1 cellular context compared by ENCODE assay signal in the genomic region with DNA sequence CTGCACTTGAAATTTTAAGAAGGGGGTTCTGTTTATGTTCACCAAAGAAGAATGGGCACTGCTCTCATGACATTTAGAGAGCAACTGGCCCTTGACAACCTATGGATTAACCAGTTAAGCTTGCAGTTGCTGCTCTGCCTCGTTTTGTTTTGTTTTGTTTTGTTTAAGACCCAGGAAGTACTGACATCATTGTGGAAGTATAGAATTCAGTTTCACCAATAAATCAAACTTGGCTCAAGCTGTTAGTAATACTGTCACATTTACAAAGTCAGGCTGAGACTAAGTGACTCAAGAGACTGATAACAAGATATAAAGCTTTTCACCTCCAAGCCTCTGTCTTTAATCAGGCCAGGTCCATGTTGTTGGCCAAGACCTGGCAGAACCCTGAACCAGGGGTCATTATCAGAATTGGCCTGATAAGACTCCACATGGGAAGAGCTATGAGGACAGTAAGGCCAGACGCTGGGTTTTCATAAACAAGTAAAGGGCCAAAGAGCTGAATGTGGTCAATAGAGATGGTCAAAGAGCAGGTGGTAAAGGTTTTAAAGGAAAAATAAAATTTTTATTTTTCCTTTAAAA.
TF ChIP-seq lines count a peak whose summit lies in the region.

No MANE protein-coding gene starts in this region.

TF ChIP-seq in HEK293, 187 proteins besides CTCF, POLR2A, EP300 and RAD21 (continued from another document and continues in another):
- TF ChIP-seq ZNF354C (tag by site-specific recombination; IDR thresholded peaks at IDR 0.05; ENCODE audit: borderline replicate concordance, low read depth) (no peak), ZNF404 (tag by site-specific recombination; IDR thresholded peaks at IDR 0.05) (no peak), MEIS1 (CRISPR knock-in tag; IDR thresholded peaks at IDR 0.05; ENCODE audit: borderline replicate concordance) (peak; percentile 58; the same call in 1 of the 2 replicates), ZNF670 (tag by site-specific recombination; IDR thresholded peaks at IDR 0.05; ENCODE audit: low read depth) (no peak), TRIM28 (IDR thresholded peaks at IDR 0.05; ENCODE audit: borderline replicate concordance, low read length) (peak; percentile 48; the same call in 1 of the 2 replicates), ZNF544 (tag by site-specific recombination; IDR thresholded peaks at IDR 0.05) (no peak), ZNF416 (tag by site-specific recombination; IDR thresholded peaks at IDR 0.05) (no peak), HOXA7 (CRISPR knock-in tag; IDR thresholded peaks at IDR 0.05; ENCODE audit: borderline replicate concordance) (no peak), ZXDB (tag by site-specific recombination; IDR thresholded peaks at IDR 0.05) (0 out of 2 replicates have a peak, but pooled peaks have one; percentile 40), GLIS2 (tag by site-specific recombination; IDR thresholded peaks at IDR 0.05) (no peak), ZNF211 (tag by site-specific recombination; IDR thresholded peaks at IDR 0.05; ENCODE audit: low read depth) (no peak), ZBTB48 (tag by site-specific recombination; IDR thresholded peaks at IDR 0.05) (no peak), MYNN (tag by site-specific recombination; IDR thresholded peaks at IDR 0.05; ENCODE audit: borderline replicate concordance) (no peak), ZNF501 (tag by site-specific recombination; IDR thresholded peaks at IDR 0.05) (no peak), ZNF239 (tag by site-specific recombination; IDR thresholded peaks at IDR 0.05) (no peak), ZBTB20 (tag by site-specific recombination; IDR thresholded peaks at IDR 0.05) (peak; percentile 34; the same call in 1 of the 2 replicates), ZNF302 (tag by site-specific recombination; IDR thresholded peaks at IDR 0.05; ENCODE audit: low read depth) (no peak), ZNF776 (tag by site-specific recombination; IDR thresholded peaks at IDR 0.05; ENCODE audit: borderline replicate concordance) (no peak), ZNF10 (tag by site-specific recombination; IDR thresholded peaks at IDR 0.05) (no peak), ZBTB21 (tag by site-specific recombination; IDR thresholded peaks at IDR 0.05) (no peak), ZNF341 (tag by site-specific recombination; IDR thresholded peaks at IDR 0.05; ENCODE audit: low read depth) (no peak), ZNF521 (tag by site-specific recombination; IDR thresholded peaks at IDR 0.05) (no peak), GLIS1 (tag by site-specific recombination; IDR thresholded peaks at IDR 0.05) (no peak), ZNF555 (tag by site-specific recombination; conservative IDR thresholded peaks at IDR 0.05) (no peak), ZNF510 (tag by site-specific recombination; IDR thresholded peaks at IDR 0.05; ENCODE audit: insufficient replicate concordance) (no peak), ZNF660 (tag by site-specific recombination; IDR thresholded peaks at IDR 0.05) (no peak), ZBTB17 (tag by site-specific recombination; IDR thresholded peaks at IDR 0.05) (no peak), REPIN1 (tag by site-specific recombination; IDR thresholded peaks at IDR 0.05; ENCODE audit: low read depth) (no peak), ZNF768 (tag by site-specific recombination; IDR thresholded peaks at IDR 0.05) (no peak), ZFP37 (tag by site-specific recombination; IDR thresholded peaks at IDR 0.05) (no peak), ZNF169 (tag by site-specific recombination; IDR thresholded peaks at IDR 0.05) (no peak)
- TF ChIP-seq, protein P1, sequence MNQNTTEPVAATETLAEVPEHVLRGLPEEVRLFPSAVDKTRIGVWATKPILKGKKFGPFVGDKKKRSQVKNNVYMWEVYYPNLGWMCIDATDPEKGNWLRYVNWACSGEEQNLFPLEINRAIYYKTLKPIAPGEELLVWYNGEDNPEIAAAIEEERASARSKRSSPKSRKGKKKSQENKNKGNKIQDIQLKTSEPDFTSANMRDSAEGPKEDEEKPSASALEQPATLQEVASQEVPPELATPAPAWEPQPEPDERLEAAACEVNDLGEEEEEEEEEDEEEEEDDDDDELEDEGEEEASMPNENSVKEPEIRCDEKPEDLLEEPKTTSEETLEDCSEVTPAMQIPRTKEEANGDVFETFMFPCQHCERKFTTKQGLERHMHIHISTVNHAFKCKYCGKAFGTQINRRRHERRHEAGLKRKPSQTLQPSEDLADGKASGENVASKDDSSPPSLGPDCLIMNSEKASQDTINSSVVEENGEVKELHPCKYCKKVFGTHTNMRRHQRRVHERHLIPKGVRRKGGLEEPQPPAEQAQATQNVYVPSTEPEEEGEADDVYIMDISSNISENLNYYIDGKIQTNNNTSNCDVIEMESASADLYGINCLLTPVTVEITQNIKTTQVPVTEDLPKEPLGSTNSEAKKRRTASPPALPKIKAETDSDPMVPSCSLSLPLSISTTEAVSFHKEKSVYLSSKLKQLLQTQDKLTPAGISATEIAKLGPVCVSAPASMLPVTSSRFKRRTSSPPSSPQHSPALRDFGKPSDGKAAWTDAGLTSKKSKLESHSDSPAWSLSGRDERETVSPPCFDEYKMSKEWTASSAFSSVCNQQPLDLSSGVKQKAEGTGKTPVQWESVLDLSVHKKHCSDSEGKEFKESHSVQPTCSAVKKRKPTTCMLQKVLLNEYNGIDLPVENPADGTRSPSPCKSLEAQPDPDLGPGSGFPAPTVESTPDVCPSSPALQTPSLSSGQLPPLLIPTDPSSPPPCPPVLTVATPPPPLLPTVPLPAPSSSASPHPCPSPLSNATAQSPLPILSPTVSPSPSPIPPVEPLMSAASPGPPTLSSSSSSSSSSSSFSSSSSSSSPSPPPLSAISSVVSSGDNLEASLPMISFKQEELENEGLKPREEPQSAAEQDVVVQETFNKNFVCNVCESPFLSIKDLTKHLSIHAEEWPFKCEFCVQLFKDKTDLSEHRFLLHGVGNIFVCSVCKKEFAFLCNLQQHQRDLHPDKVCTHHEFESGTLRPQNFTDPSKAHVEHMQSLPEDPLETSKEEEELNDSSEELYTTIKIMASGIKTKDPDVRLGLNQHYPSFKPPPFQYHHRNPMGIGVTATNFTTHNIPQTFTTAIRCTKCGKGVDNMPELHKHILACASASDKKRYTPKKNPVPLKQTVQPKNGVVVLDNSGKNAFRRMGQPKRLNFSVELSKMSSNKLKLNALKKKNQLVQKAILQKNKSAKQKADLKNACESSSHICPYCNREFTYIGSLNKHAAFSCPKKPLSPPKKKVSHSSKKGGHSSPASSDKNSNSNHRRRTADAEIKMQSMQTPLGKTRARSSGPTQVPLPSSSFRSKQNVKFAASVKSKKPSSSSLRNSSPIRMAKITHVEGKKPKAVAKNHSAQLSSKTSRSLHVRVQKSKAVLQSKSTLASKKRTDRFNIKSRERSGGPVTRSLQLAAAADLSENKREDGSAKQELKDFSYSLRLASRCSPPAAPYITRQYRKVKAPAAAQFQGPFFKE (tag by site-specific recombination; IDR thresholded peaks at IDR 0.05; ENCODE audit: borderline replicate concordance) = no peak
- TF ChIP-seq, protein P2, sequence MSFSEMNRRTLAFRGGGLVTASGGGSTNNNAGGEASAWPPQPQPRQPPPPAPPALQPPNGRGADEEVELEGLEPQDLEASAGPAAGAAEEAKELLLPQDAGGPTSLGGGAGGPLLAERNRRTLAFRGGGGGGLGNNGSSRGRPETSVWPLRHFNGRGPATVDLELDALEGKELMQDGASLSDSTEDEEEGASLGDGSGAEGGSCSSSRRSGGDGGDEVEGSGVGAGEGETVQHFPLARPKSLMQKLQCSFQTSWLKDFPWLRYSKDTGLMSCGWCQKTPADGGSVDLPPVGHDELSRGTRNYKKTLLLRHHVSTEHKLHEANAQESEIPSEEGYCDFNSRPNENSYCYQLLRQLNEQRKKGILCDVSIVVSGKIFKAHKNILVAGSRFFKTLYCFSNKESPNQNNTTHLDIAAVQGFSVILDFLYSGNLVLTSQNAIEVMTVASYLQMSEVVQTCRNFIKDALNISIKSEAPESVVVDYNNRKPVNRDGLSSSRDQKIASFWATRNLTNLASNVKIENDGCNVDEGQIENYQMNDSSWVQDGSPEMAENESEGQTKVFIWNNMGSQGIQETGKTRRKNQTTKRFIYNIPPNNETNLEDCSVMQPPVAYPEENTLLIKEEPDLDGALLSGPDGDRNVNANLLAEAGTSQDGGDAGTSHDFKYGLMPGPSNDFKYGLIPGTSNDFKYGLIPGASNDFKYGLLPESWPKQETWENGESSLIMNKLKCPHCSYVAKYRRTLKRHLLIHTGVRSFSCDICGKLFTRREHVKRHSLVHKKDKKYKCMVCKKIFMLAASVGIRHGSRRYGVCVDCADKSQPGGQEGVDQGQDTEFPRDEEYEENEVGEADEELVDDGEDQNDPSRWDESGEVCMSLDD (tag by site-specific recombination; IDR thresholded peaks at IDR 0.05) = no peak
- TF ChIP-seq, protein P3, sequence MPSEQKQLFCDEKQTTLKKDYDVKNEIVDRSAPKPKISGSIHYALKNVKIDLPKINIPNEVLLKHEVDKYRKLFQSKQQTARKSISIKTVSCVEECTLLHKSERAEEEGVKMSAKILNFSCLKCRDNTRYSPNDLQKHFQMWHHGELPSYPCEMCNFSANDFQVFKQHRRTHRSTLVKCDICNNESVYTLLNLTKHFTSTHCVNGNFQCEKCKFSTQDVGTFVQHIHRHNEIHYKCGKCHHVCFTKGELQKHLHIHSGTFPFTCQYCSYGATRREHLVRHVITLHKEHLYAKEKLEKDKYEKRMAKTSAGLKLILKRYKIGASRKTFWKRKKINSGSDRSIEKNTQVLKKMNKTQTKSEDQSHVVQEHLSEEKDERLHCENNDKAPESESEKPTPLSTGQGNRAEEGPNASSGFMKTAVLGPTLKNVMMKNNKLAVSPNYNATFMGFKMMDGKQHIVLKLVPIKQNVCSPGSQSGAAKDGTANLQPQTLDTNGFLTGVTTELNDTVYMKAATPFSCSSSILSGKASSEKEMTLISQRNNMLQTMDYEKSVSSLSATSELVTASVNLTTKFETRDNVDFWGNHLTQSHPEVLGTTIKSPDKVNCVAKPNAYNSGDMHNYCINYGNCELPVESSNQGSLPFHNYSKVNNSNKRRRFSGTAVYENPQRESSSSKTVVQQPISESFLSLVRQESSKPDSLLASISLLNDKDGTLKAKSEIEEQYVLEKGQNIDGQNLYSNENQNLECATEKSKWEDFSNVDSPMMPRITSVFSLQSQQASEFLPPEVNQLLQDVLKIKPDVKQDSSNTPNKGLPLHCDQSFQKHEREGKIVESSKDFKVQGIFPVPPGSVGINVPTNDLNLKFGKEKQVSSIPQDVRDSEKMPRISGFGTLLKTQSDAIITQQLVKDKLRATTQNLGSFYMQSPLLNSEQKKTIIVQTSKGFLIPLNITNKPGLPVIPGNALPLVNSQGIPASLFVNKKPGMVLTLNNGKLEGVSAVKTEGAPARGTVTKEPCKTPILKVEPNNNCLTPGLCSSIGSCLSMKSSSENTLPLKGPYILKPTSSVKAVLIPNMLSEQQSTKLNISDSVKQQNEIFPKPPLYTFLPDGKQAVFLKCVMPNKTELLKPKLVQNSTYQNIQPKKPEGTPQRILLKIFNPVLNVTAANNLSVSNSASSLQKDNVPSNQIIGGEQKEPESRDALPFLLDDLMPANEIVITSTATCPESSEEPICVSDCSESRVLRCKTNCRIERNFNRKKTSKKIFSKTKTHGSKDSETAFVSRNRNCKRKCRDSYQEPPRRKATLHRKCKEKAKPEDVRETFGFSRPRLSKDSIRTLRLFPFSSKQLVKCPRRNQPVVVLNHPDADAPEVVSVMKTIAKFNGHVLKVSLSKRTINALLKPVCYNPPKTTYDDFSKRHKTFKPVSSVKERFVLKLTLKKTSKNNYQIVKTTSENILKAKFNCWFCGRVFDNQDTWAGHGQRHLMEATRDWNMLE (tag by site-specific recombination; conservative IDR thresholded peaks at IDR 0.05; ENCODE audit: low read depth) = no peak
- TF ChIP-seq, protein P4, sequence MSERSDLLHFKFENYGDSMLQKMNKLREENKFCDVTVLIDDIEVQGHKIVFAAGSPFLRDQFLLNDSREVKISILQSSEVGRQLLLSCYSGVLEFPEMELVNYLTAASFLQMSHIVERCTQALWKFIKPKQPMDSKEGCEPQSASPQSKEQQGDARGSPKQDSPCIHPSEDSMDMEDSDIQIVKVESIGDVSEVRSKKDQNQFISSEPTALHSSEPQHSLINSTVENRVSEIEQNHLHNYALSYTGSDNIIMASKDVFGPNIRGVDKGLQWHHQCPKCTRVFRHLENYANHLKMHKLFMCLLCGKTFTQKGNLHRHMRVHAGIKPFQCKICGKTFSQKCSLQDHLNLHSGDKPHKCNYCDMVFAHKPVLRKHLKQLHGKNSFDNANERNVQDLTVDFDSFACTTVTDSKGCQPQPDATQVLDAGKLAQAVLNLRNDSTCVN (tag by site-specific recombination; optimal IDR thresholded peaks at IDR 0.05) = no peak
- TF ChIP-seq, protein P5, sequence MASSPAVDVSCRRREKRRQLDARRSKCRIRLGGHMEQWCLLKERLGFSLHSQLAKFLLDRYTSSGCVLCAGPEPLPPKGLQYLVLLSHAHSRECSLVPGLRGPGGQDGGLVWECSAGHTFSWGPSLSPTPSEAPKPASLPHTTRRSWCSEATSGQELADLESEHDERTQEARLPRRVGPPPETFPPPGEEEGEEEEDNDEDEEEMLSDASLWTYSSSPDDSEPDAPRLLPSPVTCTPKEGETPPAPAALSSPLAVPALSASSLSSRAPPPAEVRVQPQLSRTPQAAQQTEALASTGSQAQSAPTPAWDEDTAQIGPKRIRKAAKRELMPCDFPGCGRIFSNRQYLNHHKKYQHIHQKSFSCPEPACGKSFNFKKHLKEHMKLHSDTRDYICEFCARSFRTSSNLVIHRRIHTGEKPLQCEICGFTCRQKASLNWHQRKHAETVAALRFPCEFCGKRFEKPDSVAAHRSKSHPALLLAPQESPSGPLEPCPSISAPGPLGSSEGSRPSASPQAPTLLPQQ (tag by site-specific recombination; IDR thresholded peaks at IDR 0.05) = 0 out of 2 replicates have a peak, but pooled peaks have one; percentile 36
- TF ChIP-seq, protein P6, sequence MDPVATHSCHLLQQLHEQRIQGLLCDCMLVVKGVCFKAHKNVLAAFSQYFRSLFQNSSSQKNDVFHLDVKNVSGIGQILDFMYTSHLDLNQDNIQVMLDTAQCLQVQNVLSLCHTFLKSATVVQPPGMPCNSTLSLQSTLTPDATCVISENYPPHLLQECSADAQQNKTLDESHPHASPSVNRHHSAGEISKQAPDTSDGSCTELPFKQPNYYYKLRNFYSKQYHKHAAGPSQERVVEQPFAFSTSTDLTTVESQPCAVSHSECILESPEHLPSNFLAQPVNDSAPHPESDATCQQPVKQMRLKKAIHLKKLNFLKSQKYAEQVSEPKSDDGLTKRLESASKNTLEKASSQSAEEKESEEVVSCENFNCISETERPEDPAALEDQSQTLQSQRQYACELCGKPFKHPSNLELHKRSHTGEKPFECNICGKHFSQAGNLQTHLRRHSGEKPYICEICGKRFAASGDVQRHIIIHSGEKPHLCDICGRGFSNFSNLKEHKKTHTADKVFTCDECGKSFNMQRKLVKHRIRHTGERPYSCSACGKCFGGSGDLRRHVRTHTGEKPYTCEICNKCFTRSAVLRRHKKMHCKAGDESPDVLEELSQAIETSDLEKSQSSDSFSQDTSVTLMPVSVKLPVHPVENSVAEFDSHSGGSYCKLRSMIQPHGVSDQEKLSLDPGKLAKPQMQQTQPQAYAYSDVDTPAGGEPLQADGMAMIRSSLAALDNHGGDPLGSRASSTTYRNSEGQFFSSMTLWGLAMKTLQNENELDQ (tag by site-specific recombination; IDR thresholded peaks at IDR 0.05; ENCODE audit: low read depth) = no peak
